Comparison of ENCODE assay signal across 17 cellular contexts in the genomic region with DNA sequence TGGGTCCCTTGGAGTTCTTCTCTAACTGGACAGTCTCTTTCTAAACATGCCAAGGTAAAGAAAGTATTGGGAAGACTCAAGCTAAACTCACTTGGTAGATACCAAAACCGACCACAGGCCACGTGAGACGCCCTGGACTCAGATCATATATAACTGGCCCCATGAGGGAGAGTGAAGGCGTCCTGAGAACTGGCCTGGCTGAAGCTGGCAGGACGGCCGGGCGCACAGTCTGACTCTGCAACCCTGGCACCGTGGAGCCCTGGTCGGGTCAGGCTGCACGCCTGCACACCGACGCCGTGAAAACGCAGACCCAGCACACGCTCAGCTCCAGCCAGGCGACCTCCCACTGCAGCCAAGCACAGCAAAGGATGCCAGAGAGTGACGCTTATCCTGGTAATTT.
A peak's percentile ranks its signal among the peaks of the same experiment; 100 is the strongest.
DNase-seq lines count a peak whose midpoint lies in the region; ATAC-seq and TF ChIP-seq lines count a peak whose summit lies in the region.
"Had no signal": no experiment of that assay in that cellular context is flagged by ENCODE, and none has a peak within 500 bp of the region (broad histone marks: within the 10 kb centered on the region; RNA-seq: fewer than 3 reads in every experiment).

No MANE protein-coding gene starts in this region.

- H3K9me3 Mint-ChIP-seq in activated CD8-positive, alpha-beta memory T cell treated with anti-CD3 and anti-CD28 coated beads, Interleukin-2, amount 10 ng/mL, durations not matched to agents 7 days and 5 days (ENCODE audit: low read depth): no peaks in the 10 kb centered on the region
- H3K9me3 Mint-ChIP-seq in osteocyte (ENCODE audit: unreplicated experiment): peaks cover 8% of the 10 kb centered on the region
- H3K9me3 Mint-ChIP-seq: CD8-positive, alpha-beta T cell; H9 had no signal

- H3K9me3 ChIP-seq in colonic mucosa: no peaks in the 10 kb centered on the region
- H3K9me3 ChIP-seq: BLaER1 had no signal

- DNase-seq in activated CD8-positive, alpha-beta memory T cell treated with anti-CD3 and anti-CD28 coated beads, Interleukin-2, amount 10 ng/mL, durations not matched to agents 7 days and 5 days: peak; percentile 22
- DNase-seq in activated CD8-positive, alpha-beta memory T cell treated with anti-CD3 and anti-CD28 coated beads, Interleukin-2, amount 50 U/mL, for 4 hours: no peak
- DNase-seq in colonic mucosa: peak; percentile 3
- DNase-seq in left lobe of liver (ENCODE audit: low spot score): peak; percentile 8
- DNase-seq in osteocyte (ENCODE audit: extremely low spot score, unreplicated experiment): peak; percentile 74
- no peak for DNase-seq in activated T-cell treated with anti-CD3 and anti-CD28 coated beads for 4 hours
- DNase-seq in retina: no peak
- DNase-seq: 8988T, Calu3, DMS79 treated with DMSO at 0.1 percent for 48 hours, GF-D8, GOT3, H9 had no signal

- no peak for ATAC-seq in activated CD8-positive, alpha-beta memory T cell treated with anti-CD3 and anti-CD28 coated beads, Interleukin-2, amount 10 ng/mL, durations not matched to agents 7 days and 5 days
- ATAC-seq in left lobe of liver: no peak
- ATAC-seq in GM18873 (IDR thresholded peaks at IDR 0.05; ENCODE audit: low FRiP score, unreplicated experiment): no peak
- ATAC-seq: CD8-positive, alpha-beta T cell; HepG2 had no signal

- H3K36me3 ChIP-seq in colonic mucosa: no peaks in the 10 kb centered on the region
- H3K36me3 ChIP-seq: BLaER1 had no signal

- H3K27me3 ChIP-seq in colonic mucosa: no peaks in the 10 kb centered on the region
- H3K27me3 ChIP-seq: BLaER1 had no signal

- CTCF ChIA-PET in activated CD8-positive, alpha-beta memory T cell treated with anti-CD3 and anti-CD28 coated beads, Interleukin-2, amount 10 ng/mL, durations not matched to agents 7 days and 5 days (lab: Charles Lee): no interaction called here

- H3K27ac Mint-ChIP-seq in activated CD8-positive, alpha-beta memory T cell treated with anti-CD3 and anti-CD28 coated beads, Interleukin-2, amount 10 ng/mL, durations not matched to agents 7 days and 5 days: no peak overlapping the region
- no peak overlapping the region for H3K27ac Mint-ChIP-seq in osteocyte (ENCODE audit: unreplicated experiment)
- H3K27ac Mint-ChIP-seq: CD8-positive, alpha-beta T cell had no signal

- TF ChIP-seq CTCF in colonic mucosa (IDR thresholded peaks at IDR 0.05) (no peak), osteocyte (IDR thresholded peaks at IDR 0.05) (no peak)

- no peaks in the 10 kb centered on the region for H3K36me3 Mint-ChIP-seq in activated CD8-positive, alpha-beta memory T cell treated with anti-CD3 and anti-CD28 coated beads, Interleukin-2, amount 10 ng/mL, durations not matched to agents 7 days and 5 days
- H3K36me3 Mint-ChIP-seq in osteocyte (ENCODE audit: unreplicated experiment): no peaks in the 10 kb centered on the region
- H3K36me3 Mint-ChIP-seq: CD8-positive, alpha-beta T cell had no signal

- H3K4me1 Mint-ChIP-seq in activated CD8-positive, alpha-beta memory T cell treated with anti-CD3 and anti-CD28 coated beads, Interleukin-2, amount 10 ng/mL, durations not matched to agents 7 days and 5 days: no peaks in the 10 kb centered on the region
- H3K4me1 Mint-ChIP-seq in osteocyte (ENCODE audit: unreplicated experiment): no peaks in the 10 kb centered on the region

- H3K27ac ChIP-seq in colonic mucosa: no peak overlapping the region
- H3K27ac ChIP-seq: BLaER1 had no signal

- H3K9ac ChIP-seq in colonic mucosa (ENCODE audit: low read depth in 2 of 2, low read length in 2 of 2): no peak overlapping the region
- H3K9ac ChIP-seq: BLaER1 had no signal

- intact Hi-C loops in colonic mucosa (cut with DNase I): no loop called here

- H3K4me1 ChIP-seq in colonic mucosa: no peaks in the 10 kb centered on the region
- H3K4me1 ChIP-seq: BLaER1 had no signal

- H3K27me3 Mint-ChIP-seq in activated CD8-positive, alpha-beta memory T cell treated with anti-CD3 and anti-CD28 coated beads, Interleukin-2, amount 10 ng/mL, durations not matched to agents 7 days and 5 days: no peaks in the 10 kb centered on the region
- H3K27me3 Mint-ChIP-seq in osteocyte (ENCODE audit: unreplicated experiment): no peaks in the 10 kb centered on the region

- no peak overlapping the region for H3K4me3 ChIP-seq in colonic mucosa
- H3K4me3 ChIP-seq: BLaER1 had no signal

- H3K4me3 Mint-ChIP-seq in activated CD8-positive, alpha-beta memory T cell treated with anti-CD3 and anti-CD28 coated beads, Interleukin-2, amount 10 ng/mL, durations not matched to agents 7 days and 5 days: no peak overlapping the region
- no peak overlapping the region for H3K4me3 Mint-ChIP-seq in osteocyte (ENCODE audit: unreplicated experiment)
- H3K4me3 Mint-ChIP-seq: CD8-positive, alpha-beta T cell; H9 had no signal

Comparison
In these comparisons a context has a peak if more than half of its experiments do, and no peak if none do; other contexts are left out.
1. DNase-seq: peak in activated CD8-positive, alpha-beta memory T cell treated with anti-CD3 and anti-CD28 coated beads, Interleukin-2, amount 10 ng/mL, durations not matched to agents 7 days and 5 days (single experiment), colonic mucosa (single experiment), left lobe of liver (single experiment) and osteocyte (single experiment); none in activated CD8-positive, alpha-beta memory T cell treated with anti-CD3 and anti-CD28 coated beads, Interleukin-2, amount 50 U/mL, for 4 hours (single experiment), activated T-cell treated with anti-CD3 and anti-CD28 coated beads for 4 hours (single experiment) and retina (single experiment).